In genomic region chr13:45737571-45738002, GRCh38 we compare ENCODE assay signal across 1 cellular context.
TF ChIP-seq lines count a peak whose summit lies in the region.

No MANE protein-coding gene starts in this region.

TF ChIP-seq in HepG2, 621 proteins besides CTCF, POLR2A, EP300 and RAD21:
- TF ChIP-seq NCOA2 (CRISPR knock-in tag; IDR thresholded peaks at IDR 0.05) (no peak), TCF7L2 (IDR thresholded peaks at IDR 0.05; ENCODE audit: low read depth, low read length) (no peak), AKNA (CRISPR knock-in tag; IDR thresholded peaks at IDR 0.05; ENCODE audit: borderline replicate concordance) (no peak), ZNF580 (CRISPR knock-in tag; IDR thresholded peaks at IDR 0.05; ENCODE audit: borderline replicate concordance, low read depth) (no peak), SIN3A (IDR thresholded peaks at IDR 0.05; ENCODE audit: borderline replicate concordance, low read depth, low read length) (no peak), ZFY (CRISPR knock-in tag; IDR thresholded peaks at IDR 0.05) (no peak), ZMAT5 (CRISPR knock-in tag; IDR thresholded peaks at IDR 0.05; ENCODE audit: borderline replicate concordance, low read depth) (no peak), ZNF253 (CRISPR knock-in tag; IDR thresholded peaks at IDR 0.05; ENCODE audit: borderline replicate concordance) (no peak), TGIF2 (CRISPR knock-in tag; IDR thresholded peaks at IDR 0.05) (no peak), EZH2 (conservative IDR thresholded peaks at IDR 0.05; ENCODE audit: low read depth, low read length) (no peak), ZNF552 (CRISPR knock-in tag; IDR thresholded peaks at IDR 0.05; ENCODE audit: borderline replicate concordance) (no peak), TBP (CRISPR knock-in tag; IDR thresholded peaks at IDR 0.05) (no peak), HNF1B (CRISPR knock-in tag; IDR thresholded peaks at IDR 0.05) (no peak), ZSCAN20 (CRISPR knock-in tag; IDR thresholded peaks at IDR 0.05; ENCODE audit: borderline replicate concordance) (no peak), ZHX2 (IDR thresholded peaks at IDR 0.05; ENCODE audit: low read depth) (no peak), ZHX2 (CRISPR knock-in tag; IDR thresholded peaks at IDR 0.05; ENCODE audit: borderline replicate concordance) (no peak), ZNF724P (CRISPR knock-in tag; IDR thresholded peaks at IDR 0.05; ENCODE audit: borderline replicate concordance) (no peak), ZFP36L1 (CRISPR knock-in tag; IDR thresholded peaks at IDR 0.05) (no peak), ZNF547 (CRISPR knock-in tag; IDR thresholded peaks at IDR 0.05) (no peak), XRCC5 (optimal IDR thresholded peaks at IDR 0.05; ENCODE audit: low read length) (no peak), SMAD3 (CRISPR knock-in tag; IDR thresholded peaks at IDR 0.05) (no peak)
